Comparison of ENCODE assay signal across 13 cellular contexts in genomic region chr5:176614805-176615478, GRCh38. TPM values are rescaled to one million over a fixed set of nuclear protein-coding genes. Genes with fewer than 3 reads are reported as not detected.
DNase-seq lines count a peak whose midpoint lies in the region; ATAC-seq, FAIRE-seq and TF ChIP-seq lines count a peak whose summit lies in the region.
"Had no signal": no experiment of that assay in that cellular context is flagged by ENCODE, and none has a peak within 500 bp of the region (broad histone marks: within the 10 kb centered on the region; RNA-seq: fewer than 3 reads in every experiment).

No MANE protein-coding gene starts in this region.

- peaks cover 2% of the 10 kb centered on the region for H3K9me1 ChIP-seq in K562 (ENCODE audit: control insufficient read depth, insufficient read depth, low read length)

- CTCF ChIA-PET in K562 (lab: Yijun Ruan, JAX; ENCODE audit: low intra/inter-chr PET ratio): no interaction called here

- DNase-seq in DMS 273 (lab: John Stamatoyannopoulos, UW; ENCODE audit: unreplicated experiment) (peak; percentile 79), NCI-H1694 (lab: John Stamatoyannopoulos, UW) (peak; percentile 56), K562 (ENCODE audit: extremely low read depth in 1 of 4, low spot score in 3 of 4) (no peak), kidney tubule cell (ENCODE audit: low spot score) (peak; percentile 60), T-helper 1 cell (no peak), spleen (no peak), right atrium auricular region (ENCODE audit: low spot score) (no peak)
- DNase-seq: activated B cell treated with CpG ODN at 0.5 μM for 24 hours; CD4-positive, alpha-beta T cell; RPMI8226 had no signal

- POLR2A ChIA-PET in K562 (lab: Yijun Ruan, JAX): interaction anchor here (0.7 kb wide), 1 partner anchor 142 kb away, joined by 4 read pairs; no protein-coding TSS in a partner anchor

- no peak for TF ChIP-seq RAD21 in K562 (CRISPR knock-in tag; conservative IDR thresholded peaks at IDR 0.05 in 1 of 2, IDR thresholded peaks at IDR 0.05 in 1 of 2)

- peaks cover 10 to 18% of the 10 kb centered on the region in 2 experiments for H3K4me1 ChIP-seq in K562 (replicated peaks in 1 of 2; ENCODE audit: control insufficient read depth in 2 of 2, insufficient read depth in 2 of 2, low read length in 2 of 2)
- peaks cover 4 to 33% (median 22%) of the 10 kb centered on the region in 6 donors for H3K4me1 ChIP-seq in spleen
- peaks cover 0 to 21% of the 10 kb centered on the region in 2 donors for H3K4me1 ChIP-seq in right atrium auricular region

- TF ChIP-seq POLR2A in K562 (conservative IDR thresholded peaks at IDR 0.05) (no peak), spleen (IDR thresholded peaks at IDR 0.05) (no peak)

- H3K4me2 ChIP-seq in K562 (ENCODE audit: insufficient read depth, low read length): no peak overlapping the region

- H3K27me3 ChIP-seq in K562 (ENCODE audit: control insufficient read depth in 2 of 2, insufficient read depth in 2 of 2, low read length in 2 of 2) (peaks cover 19 to 37% of the 10 kb centered on the region in 2 experiments), spleen (replicated peaks in 1 of 7) (peaks cover 5 to 91% (median 48%) of the 10 kb centered on the region in 7 donors), right atrium auricular region (peaks cover 5 to 16% of the 10 kb centered on the region in 2 donors)

- H2AFZ ChIP-seq in K562 (ENCODE audit: low read depth, low read length): no peak overlapping the region

- no TSS peak for BruUV-seq in K562 (replicated peaks; lab: Mats Ljungman, UMichigan)

- peaks cover 6% of the 10 kb centered on the region; the same call in 1 of the 2 replicates for H4K20me1 ChIP-seq in K562 (replicated peaks; ENCODE audit: control insufficient read depth, insufficient read depth, low read length)

- H3K9ac ChIP-seq in K562 (ENCODE audit: insufficient read depth in 1 of 2, low read depth in 2 of 2, low read length in 2 of 2): no peak overlapping the region

- H3K79me2 ChIP-seq in K562 (ENCODE audit: control insufficient read depth, insufficient read depth, low read length): no peaks in the 10 kb centered on the region

- TF ChIP-seq EP300 in K562 (IDR thresholded peaks at IDR 0.05; ENCODE audit: low read length): no peak

- no peaks in the 10 kb centered on the region for H3K36me3 ChIP-seq in K562 (ENCODE audit: control insufficient read depth, insufficient read depth, low read length)
- H3K36me3 ChIP-seq in spleen: no peaks in the 10 kb centered on the region
- H3K36me3 ChIP-seq in right atrium auricular region: no peaks in the 10 kb centered on the region

- TF ChIP-seq CTCF in K562 (IDR thresholded peaks at IDR 0.05 in 2 of 3, conservative IDR thresholded peaks at IDR 0.05 in 1 of 3; ENCODE audit: insufficient read depth in 2 of 3, low read depth in 1 of 3, low read length in 3 of 3) (no peak), spleen (IDR thresholded peaks at IDR 0.05 in 8 of 11, conservative IDR thresholded peaks at IDR 0.05 in 3 of 11) (no peak), right atrium auricular region (IDR thresholded peaks at IDR 0.05) (no peak)

- 0% methylated on average over 3 of the region's 8 CpGs for WGBS in K562 (ENCODE audit: insufficient coverage, low coverage, missing lambda C conversion rate)
- WGBS in spleen, 5 donors: 56 to 76% (median 67%) methylated on average over 8 of the region's 8 CpGs

- intact Hi-C loops in K562 (cut with micrococcal nuclease): loop anchor here (5.0 kb wide), 1 partner anchor 198 kb away; the partner anchor contains the start of gene CLTB
- intact Hi-C loops in spleen (cut with DNase I; ENCODE audit: low total_unique reads): no loop called here

- in situ Hi-C loops in K562 (cut with MboI): no loop called here

- no peak for FAIRE-seq in K562 (lab: Jason Lieb, UNC)

- H3K9me3 ChIP-seq in K562 (replicated peaks; ENCODE audit: control insufficient read depth, insufficient read depth, low read depth, low read length): no peaks in the 10 kb centered on the region
- H3K9me3 ChIP-seq in spleen: no peaks in the 10 kb centered on the region
- no peaks in the 10 kb centered on the region for H3K9me3 ChIP-seq in right atrium auricular region

- H3K4me3 ChIP-seq in K562: no peak overlapping the region
- no peak overlapping the region for H3K4me3 ChIP-seq in spleen
- no peak overlapping the region for H3K4me3 ChIP-seq in right atrium auricular region

- H3K27ac ChIP-seq in K562 (ENCODE audit: extremely low read depth, low read depth, low read length): no peak overlapping the region
- H3K27ac ChIP-seq in spleen: no peak overlapping the region
- H3K27ac ChIP-seq in right atrium auricular region: no peak overlapping the region

- ATAC-seq in K562: no peak
- ATAC-seq in GM18511 (IDR thresholded peaks at IDR 0.05; ENCODE audit: unreplicated experiment): no peak
- ATAC-seq: esophagus mucosa had no signal

RNA-seq across cellular contexts. Expression of gene GPRIN1, which starts 5.0 kb away (rescaled TPM):
- 4.6 and 13.9 TPM in 2 replicates for total RNA-seq in K562 (2011; cell fraction: chromatin; rRNA removed; ENCODE audit: low replicate concordance)
- total RNA-seq in K562 (2011; cell fraction: nucleolus; rRNA removed): 5.5 and 8.2 TPM in 2 replicates
- 3.7 and 4.8 TPM in 2 replicates for total RNA-seq in K562 (2011; cell fraction: nucleoplasm; rRNA removed)
- total RNA-seq in K562 (2014; rRNA removed) (8.8 and 10.4 TPM in 2 replicates), K562 (2014; rRNA removed; fragmentation: Illumina TruSeq; extraction: Trizol) (3.9 and 4.6 TPM in 2 replicates), K562 (2015; rRNA removed; fragmentation: Illumina TruSeq; extraction: Trizol) (4.4 and 4.7 TPM in 2 replicates), K562 (2021) (10.7 and 11.6 TPM in 2 replicates), spleen (1 to 10 TPM in 4 of 7 donors, under 1 TPM in 3; 0.52 to 1.3 (median 1.1) TPM), right atrium auricular region (under 1 TPM; 0.22 to 0.79 TPM)
- polyA plus RNA-seq in K562 (2011; rRNA removed) (3.3 and 4.0 TPM in 2 replicates), K562 (2014; fragmentation: Illumina TruSeq; extraction: Trizol) (4.8 and 6.3 TPM in 2 replicates), K562 (2014; fragmentation: Nextera tagmentation; extraction: Ambion mirVana) (under 1 TPM; 0.15 to 0.22 TPM), K562 (2014; rRNA removed) (5.1 and 5.8 TPM in 2 replicates), spleen (under 1 TPM; 0.13 to 0.48 (median 0.46) TPM)
- polyA plus RNA-seq in K562 (2011; cell fraction: cytosol; rRNA removed): 1.5 and 6.8 TPM in 2 replicates
- 1.5 and 3.7 TPM in 2 replicates for polyA plus RNA-seq in K562 (2011; cell fraction: nucleus; rRNA removed)
- polyA plus RNA-seq in K562 (2012): 3.5 and 4.6 TPM in 2 replicates
- polyA minus RNA-seq in K562 (2011; rRNA and poly(A)+ RNA removed): 3.8 and 5.3 TPM in 2 replicates
- 6.5 and 7.2 TPM in 2 replicates for polyA minus RNA-seq in K562 (2011; cell fraction: cytosol; rRNA and poly(A)+ RNA removed)
- 2.0 and 2.7 TPM in 2 replicates for polyA minus RNA-seq in K562 (2011; cell fraction: nucleus; rRNA and poly(A)+ RNA removed)

RNA-seq across cellular contexts. Expression of gene SNCB, which starts 15.4 kb away (rescaled TPM):
- total RNA-seq in K562 (2011; cell fraction: chromatin; rRNA removed; ENCODE audit: low replicate concordance): not detected in 2 replicates
- not detected in 2 replicates for total RNA-seq in K562 (2011; cell fraction: nucleolus; rRNA removed)
- total RNA-seq in K562 (2011; cell fraction: nucleoplasm; rRNA removed): not detected in 2 replicates
- 0.29 TPM in 1 of 2 replicates, not detected in the other for total RNA-seq in K562 (2014; rRNA removed)
- not detected in 2 replicates for total RNA-seq in K562 (2014; rRNA removed; fragmentation: Illumina TruSeq; extraction: Trizol)
- total RNA-seq in K562 (2015; rRNA removed; fragmentation: Illumina TruSeq; extraction: Trizol): not detected in 2 replicates
- not detected in 2 replicates for total RNA-seq in K562 (2021)
- polyA plus RNA-seq in K562 (2011; rRNA removed): 0.11 TPM in 1 of 2 replicates, not detected in the other
- polyA plus RNA-seq in K562 (2011; cell fraction: cytosol; rRNA removed): 0.13 TPM in 1 of 2 replicates, not detected in the other
- polyA plus RNA-seq in K562 (2011; cell fraction: nucleus; rRNA removed): 0.11 TPM in 2 replicates
- polyA plus RNA-seq in K562 (2012): not detected in 2 replicates
- not detected in 2 replicates for polyA plus RNA-seq in K562 (2014; fragmentation: Illumina TruSeq; extraction: Trizol)
- polyA plus RNA-seq in K562 (2014; fragmentation: Nextera tagmentation; extraction: Ambion mirVana): not detected
- not detected in 2 replicates for polyA plus RNA-seq in K562 (2014; rRNA removed)
- polyA minus RNA-seq in K562 (2011; rRNA and poly(A)+ RNA removed): not detected in 2 replicates
- not detected in 2 replicates for polyA minus RNA-seq in K562 (2011; cell fraction: cytosol; rRNA and poly(A)+ RNA removed)
- polyA minus RNA-seq in K562 (2011; cell fraction: nucleus; rRNA and poly(A)+ RNA removed): not detected in 2 replicates
- total RNA-seq in spleen: not detected
- under 1 TPM; 0.19 to 0.41 (median 0.33) TPM for polyA plus RNA-seq in spleen
- under 1 TPM in 1 of 2 donors, not detected in 1; 0.67 TPM for total RNA-seq in right atrium auricular region
- total RNA-seq: activated B cell treated with CpG ODN at 0.5 μM for 24 hours; CD4-positive, alpha-beta T cell; esophagus mucosa had no signal
- polyA plus RNA-seq: IgD-negative memory B cell had no signal

RNA-seq across cellular contexts. Expression of gene EIF4E1B, which starts 15.5 kb away (rescaled TPM):
- total RNA-seq in K562 (2011; cell fraction: chromatin; rRNA removed; ENCODE audit: low replicate concordance): not detected in 2 replicates
- total RNA-seq in K562 (2011; cell fraction: nucleolus; rRNA removed): not detected in 2 replicates
- not detected in 2 replicates for total RNA-seq in K562 (2011; cell fraction: nucleoplasm; rRNA removed)
- total RNA-seq in K562 (2014; rRNA removed) (not detected in 2 replicates), K562 (2014; rRNA removed; fragmentation: Illumina TruSeq; extraction: Trizol) (not detected in 2 replicates), K562 (2015; rRNA removed; fragmentation: Illumina TruSeq; extraction: Trizol) (not detected in 2 replicates), K562 (2021) (not detected in 2 replicates), spleen (not detected), right atrium auricular region (not detected)
- polyA plus RNA-seq in K562 (2011; rRNA removed) (0.04 TPM in 1 of 2 replicates, not detected in the other), K562 (2014; fragmentation: Illumina TruSeq; extraction: Trizol) (not detected in 2 replicates), K562 (2014; fragmentation: Nextera tagmentation; extraction: Ambion mirVana) (not detected), K562 (2014; rRNA removed) (not detected in 2 replicates), spleen (not detected)
- polyA plus RNA-seq in K562 (2011; cell fraction: cytosol; rRNA removed): not detected in 2 replicates
- polyA plus RNA-seq in K562 (2011; cell fraction: nucleus; rRNA removed): 0.20 TPM in 1 of 2 replicates, not detected in the other
- polyA plus RNA-seq in K562 (2012): not detected in 2 replicates
- not detected in 2 replicates for polyA minus RNA-seq in K562 (2011; rRNA and poly(A)+ RNA removed)
- polyA minus RNA-seq in K562 (2011; cell fraction: cytosol; rRNA and poly(A)+ RNA removed): not detected in 2 replicates
- polyA minus RNA-seq in K562 (2011; cell fraction: nucleus; rRNA and poly(A)+ RNA removed): not detected in 2 replicates
- total RNA-seq: activated B cell treated with CpG ODN at 0.5 μM for 24 hours; CD4-positive, alpha-beta T cell; esophagus mucosa had no signal
- polyA plus RNA-seq: IgD-negative memory B cell had no signal

RNA-seq across cellular contexts. Expression of gene TSPAN17, which starts 32.3 kb away (rescaled TPM):
- total RNA-seq in K562 (2011; cell fraction: chromatin; rRNA removed; ENCODE audit: low replicate concordance): 52.6 and 123 TPM in 2 replicates
- 102 and 110 TPM in 2 replicates for total RNA-seq in K562 (2011; cell fraction: nucleolus; rRNA removed)
- total RNA-seq in K562 (2011; cell fraction: nucleoplasm; rRNA removed): 84.3 and 103 TPM in 2 replicates
- total RNA-seq in K562 (2014; rRNA removed) (31.6 and 43.8 TPM in 2 replicates), K562 (2014; rRNA removed; fragmentation: Illumina TruSeq; extraction: Trizol) (28.2 and 30.4 TPM in 2 replicates), K562 (2015; rRNA removed; fragmentation: Illumina TruSeq; extraction: Trizol) (33.5 and 34.5 TPM in 2 replicates), K562 (2021) (53.3 and 58.3 TPM in 2 replicates), spleen (10 to 100 TPM; 18.4 to 36.4 (median 24.1) TPM), right atrium auricular region (10 to 100 TPM; 15.0 to 20.4 TPM)
- polyA plus RNA-seq in K562 (2011; rRNA removed) (38.7 and 44.3 TPM in 2 replicates), K562 (2014; fragmentation: Illumina TruSeq; extraction: Trizol) (49.9 and 51.9 TPM in 2 replicates), K562 (2014; fragmentation: Nextera tagmentation; extraction: Ambion mirVana) (1 to 10 TPM in 1 of 2 experiments, under 1 TPM in 1; 0.73 to 2.9 TPM), K562 (2014; rRNA removed) (43.3 and 58.6 TPM in 2 replicates), spleen (10 to 100 TPM; 15.3 to 33.3 (median 22.6) TPM)
- polyA plus RNA-seq in K562 (2011; cell fraction: cytosol; rRNA removed): 43.2 and 65.5 TPM in 2 replicates
- 114 and 153 TPM in 2 replicates for polyA plus RNA-seq in K562 (2011; cell fraction: nucleus; rRNA removed)
- polyA plus RNA-seq in K562 (2012): 36.7 and 36.8 TPM in 2 replicates
- polyA minus RNA-seq in K562 (2011; rRNA and poly(A)+ RNA removed): 24.3 and 45.7 TPM in 2 replicates
- 30.5 and 31.3 TPM in 2 replicates for polyA minus RNA-seq in K562 (2011; cell fraction: cytosol; rRNA and poly(A)+ RNA removed)
- 18.9 and 21.5 TPM in 2 replicates for polyA minus RNA-seq in K562 (2011; cell fraction: nucleus; rRNA and poly(A)+ RNA removed)

Comparison
In these comparisons a context has a peak if more than half of its experiments do, and no peak if none do; other contexts are left out.
1. DNase-seq: peak in DMS 273 (single experiment), NCI-H1694 (single experiment) and kidney tubule cell (single experiment); none in K562 (0 of 4), T-helper 1 cell (0 of 5), spleen (single experiment) and right atrium auricular region (single experiment).